21 cellular contexts compared by ENCODE assay signal in the genomic region with DNA sequence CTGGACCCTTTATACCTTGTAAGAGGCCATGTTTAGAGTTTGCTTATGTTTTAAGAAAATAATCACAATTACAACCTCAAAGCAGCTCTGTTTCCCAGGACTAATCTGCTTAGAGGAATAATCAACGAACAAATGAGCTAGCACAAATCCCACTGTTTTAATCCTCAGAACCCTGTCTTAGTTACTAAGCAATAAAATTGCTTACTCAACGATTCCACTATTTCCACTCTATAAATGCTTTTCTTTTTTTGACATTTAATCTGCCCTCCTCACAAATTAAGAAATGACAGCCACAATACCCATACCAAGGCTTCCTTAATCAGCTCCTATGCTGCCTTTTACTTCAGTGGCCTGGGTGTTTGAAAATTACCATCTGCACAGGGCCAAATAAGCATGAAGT. TPM values are rescaled to one million over a fixed set of nuclear protein-coding genes. Genes with fewer than 3 reads are reported as not detected.
DNase-seq lines count a peak whose midpoint lies in the region; ATAC-seq, FAIRE-seq and TF ChIP-seq lines count a peak whose summit lies in the region.
"Had no signal": no experiment of that assay in that cellular context is flagged by ENCODE, and none has a peak within 500 bp of the region (broad histone marks: within the 10 kb centered on the region; RNA-seq: fewer than 3 reads in every experiment).

No MANE protein-coding gene starts in this region.

- no peak overlapping the region for H4K8ac ChIP-seq in IMR-90 (ENCODE audit: low read depth in 2 of 2, low read length in 2 of 2)

- no peak overlapping the region for H3K4me3 Mint-ChIP-seq in astrocyte (ENCODE audit: unreplicated experiment)
- H3K4me3 Mint-ChIP-seq: CD14-positive monocyte; CD4-positive, alpha-beta T cell; CD8-positive, alpha-beta memory T cell had no signal

- peak; percentile 96 for FAIRE-seq in astrocyte (lab: Jason Lieb, UNC)
- FAIRE-seq: G401.6, GM12892, H1 had no signal

- peak; percentile 25 for DNase-seq in D341Med (ENCODE audit: low spot score)
- no peak for DNase-seq in IMR-90
- DNase-seq in astrocyte (ENCODE audit: low read depth), result no peak
- peak; percentile 26 for DNase-seq in retinal pigment epithelial cell (ENCODE audit: low read depth)
- DNase-seq in left ventricle myocardium inferior, result no peak
- no peak for DNase-seq in KG1 (lab: John Stamatoyannopoulos, UW)
- DNase-seq in AG20443 (ENCODE audit: low spot score), result no peak
- DNase-seq: AML-193; BE2C; CD4-positive, alpha-beta T cell; CD8-positive, alpha-beta memory T cell; DMS153; DND-41; GM23248; H7; HCEC 1CT had no signal

- H3K23ac ChIP-seq in IMR-90 (ENCODE audit: low read depth, low read length), result no peak overlapping the region

- intact Hi-C loops in IMR-90 (cut with micrococcal nuclease) (no loop called here), left ventricle myocardium inferior (cut with micrococcal nuclease) (no loop called here)

- no peaks in the 10 kb centered on the region for H3K79me1 ChIP-seq in IMR-90 (ENCODE audit: low read depth in 1 of 2, low read length in 2 of 2)

- in situ Hi-C loops in IMR-90 (cut with MboI; ENCODE audit: low sequenced_read_pairs), result no loop called here

- no peaks in the 10 kb centered on the region for H3K9me1 ChIP-seq in IMR-90 (ENCODE audit: insufficient read depth, low read length)

- 83% methylated on average over 1 of the region's 2 CpGs; no CpG with 5 or more reads in 1 of the 2 experiments for WGBS in IMR-90 (ENCODE audit: extremely low coverage in 2 of 2, insufficient read length in 1 of 2), 2 experiments

- ATAC-seq in IMR-90 (ENCODE audit: low read depth), result no peak

- H3K18ac ChIP-seq in IMR-90 (ENCODE audit: low read depth, low read length), result no peak overlapping the region

- no peak overlapping the region for H3K27ac Mint-ChIP-seq in astrocyte (ENCODE audit: unreplicated experiment)
- H3K27ac Mint-ChIP-seq: CD14-positive monocyte; CD4-positive, alpha-beta T cell had no signal

- H2AK5ac ChIP-seq in IMR-90 (ENCODE audit: low read depth, low read length), result no peak overlapping the region

- H2BK20ac ChIP-seq in IMR-90 (ENCODE audit: low read depth, low read length), result no peak overlapping the region

- H3K27me3 ChIP-seq in IMR-90 (ENCODE audit: control insufficient read depth, insufficient read depth, low read length) (no peaks in the 10 kb centered on the region; the same call in 1 of the 2 replicates), astrocyte (ENCODE audit: insufficient read depth, low read length) (no peaks in the 10 kb centered on the region), left ventricle myocardium inferior (ENCODE audit: low read depth) (no peaks in the 10 kb centered on the region)
- H3K27me3 ChIP-seq: BE2C had no signal

- no peaks in the 10 kb centered on the region for H3K4me1 ChIP-seq in IMR-90 (ENCODE audit: control insufficient read depth, insufficient read depth, low read length)
- H3K4me1 ChIP-seq in astrocyte (ENCODE audit: insufficient read depth, low read length), result no peaks in the 10 kb centered on the region
- H3K4me1 ChIP-seq in left ventricle myocardium inferior, result no peaks in the 10 kb centered on the region
- H3K4me1 ChIP-seq: BE2C; BLaER1 treated with 17β-estradiol and CSF1 and Interleukin-3, amounts not matched to agents 10 nM and 100 nM had no signal

- no peaks in the 10 kb centered on the region for H3K79me2 ChIP-seq in astrocyte (ENCODE audit: insufficient read depth, low read length)

- H3K14ac ChIP-seq in IMR-90 (replicated peaks; ENCODE audit: low read depth, low read length), result no peak overlapping the region

- H2BK120ac ChIP-seq in IMR-90 (ENCODE audit: low read depth, low read length), result no peak overlapping the region

- no peak overlapping the region for H3K4me2 ChIP-seq in IMR-90 (ENCODE audit: low read depth, low read length)
- no peak overlapping the region for H3K4me2 ChIP-seq in astrocyte (ENCODE audit: low read length)
- H3K4me2 ChIP-seq: BLaER1 treated with 17β-estradiol and CSF1 and Interleukin-3, amounts not matched to agents 10 nM and 100 nM had no signal

- no peak for TF ChIP-seq RAD21 in IMR-90 (IDR thresholded peaks at IDR 0.05; ENCODE audit: low read length)

- CTCF ChIA-PET in IMR-90 (lab: Yijun Ruan, JAX), result no interaction called here

- no peak for TF ChIP-seq POLR2A in IMR-90 (IDR thresholded peaks at IDR 0.05; ENCODE audit: low read depth, low read length)

- H3K9me3 Mint-ChIP-seq in astrocyte (ENCODE audit: unreplicated experiment), result peaks cover 2% of the 10 kb centered on the region
- H3K9me3 Mint-ChIP-seq: CD4-positive, alpha-beta T cell had no signal

- no peak overlapping the region for H3K4ac ChIP-seq in IMR-90 (ENCODE audit: low read depth, low read length)

- H2AK9ac ChIP-seq in IMR-90 (replicated peaks; ENCODE audit: low read depth, low read length, poor library complexity), result no peak overlapping the region

- H2AFZ ChIP-seq in IMR-90 (replicated peaks; ENCODE audit: low read length, poor library complexity) (no peak overlapping the region), astrocyte (ENCODE audit: low read depth, low read length) (no peak overlapping the region)
- H2AFZ ChIP-seq: GM23248 had no signal

- dilution Hi-C loops in IMR-90 (cut with HindIII; ENCODE audit: low sequenced_read_pairs, unreplicated experiment), result no loop called here

- no peak overlapping the region for H2BK5ac ChIP-seq in IMR-90 (ENCODE audit: low read depth, low read length, poor library complexity, severe bottlenecking)

- TF ChIP-seq CTCF in IMR-90 (conservative IDR thresholded peaks at IDR 0.05; ENCODE audit: low read depth, low read length) (no peak), astrocyte (IDR thresholded peaks at IDR 0.05; ENCODE audit: insufficient read depth, low read depth, low read length) (no peak), retinal pigment epithelial cell (conservative IDR thresholded peaks at IDR 0.05; ENCODE audit: low read depth, low read length) (no peak), left ventricle myocardium inferior (IDR thresholded peaks at IDR 0.05; ENCODE audit: borderline replicate concordance) (no peak)

- H4K20me1 ChIP-seq in IMR-90 (ENCODE audit: insufficient read depth, low read length), result no peaks in the 10 kb centered on the region
- H4K20me1 ChIP-seq in astrocyte (ENCODE audit: insufficient read depth, low read length), result no peaks in the 10 kb centered on the region
- H4K20me1 ChIP-seq: BLaER1 treated with 17β-estradiol and CSF1 and Interleukin-3, amounts not matched to agents 10 nM and 100 nM had no signal

- POLR2A ChIA-PET in IMR-90 (lab: Charles Lee; ENCODE audit: unreplicated experiment), result no interaction called here

- H2BK15ac ChIP-seq in IMR-90 (ENCODE audit: low read depth, low read length), result no peak overlapping the region

- H3K36me3 ChIP-seq in IMR-90 (ENCODE audit: control insufficient read depth, insufficient read depth, low read length) (peaks cover 13% of the 10 kb centered on the region), astrocyte (ENCODE audit: insufficient read depth, low read length) (no peaks in the 10 kb centered on the region), left ventricle myocardium inferior (peaks cover 30% of the 10 kb centered on the region)
- H3K36me3 ChIP-seq: BE2C had no signal

- H3K9ac ChIP-seq in IMR-90 (ENCODE audit: low read depth, low read length) (no peak overlapping the region), astrocyte (ENCODE audit: low read length) (no peak overlapping the region)
- H3K9ac ChIP-seq: BLaER1 treated with 17β-estradiol and CSF1 and Interleukin-3, amounts not matched to agents 10 nM and 100 nM; GM23248 had no signal

- no peaks in the 10 kb centered on the region for H3K27me3 Mint-ChIP-seq in astrocyte (ENCODE audit: low read depth, unreplicated experiment)
- H3K27me3 Mint-ChIP-seq: CD4-positive, alpha-beta T cell had no signal

- BruUV-seq in IMR-90 (replicated peaks; lab: Mats Ljungman, UMichigan), result no TSS peak

- H3K56ac ChIP-seq in IMR-90 (ENCODE audit: extremely low read depth, insufficient read depth, low read length), result no peak overlapping the region

- peaks cover 11% of the 10 kb centered on the region for H3K36me3 Mint-ChIP-seq in astrocyte (ENCODE audit: low read depth, unreplicated experiment)

- H3K4me1 Mint-ChIP-seq in astrocyte (ENCODE audit: low read depth, unreplicated experiment), result no peaks in the 10 kb centered on the region
- H3K4me1 Mint-ChIP-seq: CD14-positive monocyte; CD8-positive, alpha-beta memory T cell had no signal

- no peak overlapping the region for H4K91ac ChIP-seq in IMR-90 (ENCODE audit: insufficient read depth, low read depth, low read length)

- no peak overlapping the region for H4K5ac ChIP-seq in IMR-90 (ENCODE audit: low read depth, low read length)

- H3K4me3 ChIP-seq in IMR-90 (ENCODE audit: insufficient read depth, low read depth, low read length), result no peak overlapping the region
- no peak overlapping the region for H3K4me3 ChIP-seq in astrocyte (ENCODE audit: insufficient read depth, low read depth, low read length)
- H3K4me3 ChIP-seq in retinal pigment epithelial cell (ENCODE audit: low read length), result no peak overlapping the region
- no peak overlapping the region for H3K4me3 ChIP-seq in left ventricle myocardium inferior
- H3K4me3 ChIP-seq: BLaER1 treated with 17β-estradiol and CSF1 and Interleukin-3, amounts not matched to agents 10 nM and 100 nM; GM23248 had no signal

- H3K27ac ChIP-seq in IMR-90 (ENCODE audit: insufficient read depth, low read length), result no peak overlapping the region
- no peak overlapping the region for H3K27ac ChIP-seq in astrocyte (ENCODE audit: low read depth, low read length)
- H3K27ac ChIP-seq in left ventricle myocardium inferior (replicated peaks), result no peak overlapping the region
- H3K27ac ChIP-seq: BLaER1 treated with 17β-estradiol and CSF1 and Interleukin-3, amounts not matched to agents 10 nM and 100 nM; GM23248 had no signal

- H3K9me3 ChIP-seq in IMR-90 (ENCODE audit: control insufficient read depth, insufficient read depth, low read length) (no peaks in the 10 kb centered on the region), astrocyte (ENCODE audit: insufficient read depth, low read depth, low read length) (no peaks in the 10 kb centered on the region), left ventricle myocardium inferior (replicated peaks) (no peaks in the 10 kb centered on the region)
- H3K9me3 ChIP-seq: BE2C had no signal

TF ChIP-seq in IMR-90, 13 proteins besides CTCF, POLR2A, EP300 and RAD21 (continues in another document):
- peak; percentile 75 for TF ChIP-seq MAFK (IDR thresholded peaks at IDR 0.05; ENCODE audit: low read depth, low read length)

RNA-seq across cellular contexts. Expression of gene FAM120C, which starts 48.8 kb away (rescaled TPM):
- total RNA-seq in IMR-90 (2012; rRNA removed) (3.6 TPM in 2 replicates), astrocyte (6.0 and 6.9 TPM in 2 replicates), left ventricle myocardium inferior (6.0 TPM)
- 3.4 and 3.5 TPM in 2 replicates for polyA plus RNA-seq in IMR-90 (2012; rRNA removed)
- 2.8 and 3.1 TPM in 2 replicates for polyA plus RNA-seq in IMR-90 (2012; cell fraction: cytosol; rRNA removed)
- polyA plus RNA-seq in IMR-90 (2012; cell fraction: nucleus; rRNA removed; ENCODE audit: low replicate concordance), result 5.4 and 10.8 TPM in 2 replicates

Comparison
In these comparisons a context has a peak if more than half of its experiments do, and no peak if none do; other contexts are left out.
1. DNase-seq: peak in D341Med (single experiment) and retinal pigment epithelial cell (single experiment); none in IMR-90 (single experiment), astrocyte (single experiment), left ventricle myocardium inferior (single experiment), KG1 (single experiment) and AG20443 (single experiment).